ENCODE assay signal across 20 cellular contexts in genomic region chr2:201969241-201969937, GRCh38.
DNase-seq lines count a peak whose midpoint lies in the region; FAIRE-seq and TF ChIP-seq lines count a peak whose summit lies in the region.
"Had no signal": no experiment of that assay in that cellular context is flagged by ENCODE, and none has a peak within 500 bp of the region (broad histone marks: within the 10 kb centered on the region; RNA-seq: fewer than 3 reads in every experiment).

No MANE protein-coding gene starts in this region.

- DNase-seq in SKM-1 (lab: John Stamatoyannopoulos, UW; ENCODE audit: unreplicated experiment), result peak; percentile 35
- DNase-seq in kidney, result peak; percentile 15
- DNase-seq in osteocyte (ENCODE audit: extremely low spot score, unreplicated experiment), result no peak
- DNase-seq in transverse colon, result no peak
- DNase-seq in stimulated activated naive CD4-positive, alpha-beta T cell (lab: John Stamatoyannopoulos, UW), result no peak
- no peak for DNase-seq in nucleus accumbens (lab: John Stamatoyannopoulos, UW)
- no peak for DNase-seq in islet precursor cell
- DNase-seq: activated CD4-positive, alpha-beta T cell treated with anti-CD3 and anti-CD28 coated beads, Interleukin-2, amount 50 U/mL, for 48 hours; activated CD8-positive, alpha-beta memory T cell treated with anti-CD3 and anti-CD28 coated beads, Interleukin-2, amount 50 U/mL, for 48 hours; KBM-7; MG63; NCI-H1436 treated with DMSO at 0.1 percent for 48 hours; psoas muscle; SHP77; stimulated activated naive CD8-positive, alpha-beta T cell treated with anti-CD3 and anti-CD28 coated beads, Interleukin-15, Interleukin-2, amounts not matched to agents 100 U/mL and 50 U/mL, for 24 hours; T-helper 1 cell; testis had no signal

- H3K4me3 Mint-ChIP-seq in osteocyte (ENCODE audit: unreplicated experiment), result no peak overlapping the region
- H3K4me3 Mint-ChIP-seq: activated naive CD8-positive, alpha-beta T cell had no signal

- H3K9ac ChIP-seq in HUES48 (ENCODE audit: low read depth, low read length), result no peak overlapping the region
- H3K9ac ChIP-seq in kidney (ENCODE audit: low read length in 2 of 2), result no peak overlapping the region

- H3K27ac Mint-ChIP-seq in osteocyte (ENCODE audit: unreplicated experiment), result peak overlapping the region; percentile 90
- H3K27ac Mint-ChIP-seq: activated naive CD8-positive, alpha-beta T cell; activated T-helper 2 cell treated with anti-CD3 and anti-CD28 coated beads, Interferon-gamma antibody, Interleukin-2, Interleukin-4, amounts not matched to agents 10 μg/mL and 5 μg/mL and 100 μg/mL, durations not matched to agents 14 hours and 24 hours and 36 hours had no signal

- intact Hi-C loops in kidney (cut with DNase I), result no loop called here
- intact Hi-C loops in transverse colon (cut with DNase I; ENCODE audit: low total_unique reads), result no loop called here

- no peak for FAIRE-seq in kidney (lab: Jason Lieb, UNC)

- no peak overlapping the region for H3K4me3 ChIP-seq in HUES48 (ENCODE audit: low read depth, low read length)
- H3K4me3 ChIP-seq in kidney (ENCODE audit: low read length in 2 of 2), result no peak overlapping the region
- H3K4me3 ChIP-seq in transverse colon, result no peak overlapping the region
- H3K4me3 ChIP-seq: MG63, psoas muscle, testis had no signal

- WGBS in transverse colon (ENCODE audit: low coverage in 1 of 2), 2 donors, result 87% methylated on average over 9 to 14 of the region's 14 CpGs

- H3K36me3 ChIP-seq in HUES48 (ENCODE audit: control insufficient read depth, insufficient read depth, low read length) (peaks cover 28% of the 10 kb centered on the region; the same call in 1 of the 2 replicates), kidney (ENCODE audit: control insufficient read depth in 1 of 2, insufficient read depth in 2 of 2, low read length in 2 of 2) (no peaks in the 10 kb centered on the region), transverse colon (no peaks in the 10 kb centered on the region)
- H3K36me3 ChIP-seq: MG63 had no signal

- TF ChIP-seq POLR2A in transverse colon (IDR thresholded peaks at IDR 0.05), result no peak

- H3K36me3 Mint-ChIP-seq in osteocyte (ENCODE audit: unreplicated experiment), result no peaks in the 10 kb centered on the region
- H3K36me3 Mint-ChIP-seq: activated naive CD8-positive, alpha-beta T cell had no signal

- in situ Hi-C loops in transverse colon (cut with MboI; ENCODE audit: low pct_ligation_motif_present in 1 of 4, low pct_unique_long_range_greater_than_20kb in 1 of 4, low sequenced_read_pairs in 3 of 4), result no loop called here

- H3K4me1 Mint-ChIP-seq in osteocyte (ENCODE audit: unreplicated experiment), result peaks cover 45% of the 10 kb centered on the region

- no peaks in the 10 kb centered on the region for H3K27me3 ChIP-seq in HUES48 (ENCODE audit: control insufficient read depth, insufficient read depth, low read length)
- no peaks in the 10 kb centered on the region for H3K27me3 ChIP-seq in transverse colon
- H3K27me3 ChIP-seq: MG63, testis had no signal

- no peaks in the 10 kb centered on the region for H3K9me3 Mint-ChIP-seq in osteocyte (ENCODE audit: unreplicated experiment)
- H3K9me3 Mint-ChIP-seq: activated T-helper 2 cell treated with anti-CD3 and anti-CD28 coated beads, Interferon-gamma antibody, Interleukin-2, Interleukin-4, amounts not matched to agents 10 μg/mL and 5 μg/mL and 100 μg/mL, durations not matched to agents 14 hours and 24 hours and 36 hours had no signal

- H3K27me3 Mint-ChIP-seq in osteocyte (ENCODE audit: unreplicated experiment), result no peaks in the 10 kb centered on the region
- H3K27me3 Mint-ChIP-seq: activated naive CD8-positive, alpha-beta T cell had no signal

- H3K27ac ChIP-seq in HUES48 (ENCODE audit: low read depth, low read length), result peak overlapping the region; percentile 18
- no peak overlapping the region for H3K27ac ChIP-seq in kidney (ENCODE audit: low read depth in 2 of 2, low read length in 2 of 2)
- H3K27ac ChIP-seq in transverse colon, result no peak overlapping the region
- H3K27ac ChIP-seq: psoas muscle, testis had no signal

- TF ChIP-seq EP300 in transverse colon (IDR thresholded peaks at IDR 0.05; ENCODE audit: low read depth), result no peak

- H3K9me3 ChIP-seq in HUES48 (ENCODE audit: control insufficient read depth, insufficient read depth, low read length), result no peaks in the 10 kb centered on the region
- no peaks in the 10 kb centered on the region for H3K9me3 ChIP-seq in kidney (ENCODE audit: control insufficient read depth in 1 of 2, low read length in 2 of 2)
- no peaks in the 10 kb centered on the region for H3K9me3 ChIP-seq in transverse colon
- H3K9me3 ChIP-seq: MG63, psoas muscle, testis had no signal

- TF ChIP-seq CTCF in kidney (IDR thresholded peaks at IDR 0.05; ENCODE audit: borderline replicate concordance, extremely low read depth, insufficient read depth), result no peak
- TF ChIP-seq CTCF in osteocyte (IDR thresholded peaks at IDR 0.05), result no peak
- TF ChIP-seq CTCF in transverse colon (IDR thresholded peaks at IDR 0.05), result no peak

- H3K4me1 ChIP-seq in HUES48 (ENCODE audit: control insufficient read depth, insufficient read depth, low read length) (peaks cover 33% of the 10 kb centered on the region), kidney (ENCODE audit: control insufficient read depth in 1 of 2, insufficient read depth in 1 of 2, low read depth in 1 of 2, low read length in 2 of 2) (no peaks in the 10 kb centered on the region), transverse colon (peaks cover 0 to 9% (median 4%) of the 10 kb centered on the region in 4 donors)
- H3K4me1 ChIP-seq: psoas muscle had no signal

Comparison
In these comparisons a context has a peak if more than half of its experiments do, and no peak if none do; other contexts are left out.
1. DNase-seq: peak in SKM-1 (single experiment) and kidney (single experiment); none in osteocyte (single experiment), transverse colon (single experiment), stimulated activated naive CD4-positive, alpha-beta T cell (0 of 6), nucleus accumbens (0 of 56) and islet precursor cell (single experiment).